Comparison of ENCODE assay signal across 22 cellular contexts in genomic region chr16:67398546-67399217, GRCh38. TPM values are rescaled to one million over a fixed set of nuclear protein-coding genes. Genes with fewer than 3 reads are reported as not detected.
DNase-seq lines count a peak whose midpoint lies in the region; ATAC-seq, FAIRE-seq and TF ChIP-seq lines count a peak whose summit lies in the region.
"Had no signal": no experiment of that assay in that cellular context is flagged by ENCODE, and none has a peak within 500 bp of the region (broad histone marks: within the 10 kb centered on the region; RNA-seq: fewer than 3 reads in every experiment).

No MANE protein-coding gene starts in this region.

- FAIRE-seq in astrocyte (lab: Jason Lieb, UNC), result no peak
- FAIRE-seq: HTR-8/SVneo, RCC 7860 had no signal

- H3K79me2 ChIP-seq in astrocyte (ENCODE audit: insufficient read depth, low read length), result no peaks in the 10 kb centered on the region

- ATAC-seq in Right ventricle myocardium inferior (no peak), lower lobe of right lung (no peak), HG03460 (IDR thresholded peaks at IDR 0.05; ENCODE audit: unreplicated experiment) (no peak)
- ATAC-seq in stimulated activated effector memory CD8-positive, alpha-beta T cell treated with anti-CD3 and anti-CD28 coated beads, Interleukin-12 subunit alpha, Interleukin-12 subunit beta, amount 100 ng/mL, for 72 hours, result no peak
- no peak for ATAC-seq in activated T-helper 17 cell treated with anti-CD3 and anti-CD28 coated beads, Interleukin-2, amount 50 U/mL, for 72 hours (replicated peaks)

- no peaks in the 10 kb centered on the region for H3K9me3 Mint-ChIP-seq in astrocyte (ENCODE audit: unreplicated experiment)
- H3K9me3 Mint-ChIP-seq in stimulated activated effector memory CD8-positive, alpha-beta T cell treated with anti-CD3 and anti-CD28 coated beads, Interleukin-12 subunit alpha, Interleukin-12 subunit beta, amount 100 ng/mL, for 72 hours, result no peaks in the 10 kb centered on the region
- H3K9me3 Mint-ChIP-seq in activated T-helper 17 cell treated with anti-CD3 and anti-CD28 coated beads, Interleukin-2, amount 50 U/mL, for 72 hours, result no peaks in the 10 kb centered on the region
- H3K9me3 Mint-ChIP-seq: CD4-positive, CD25-positive, alpha-beta regulatory T cell; IgD-negative memory B cell had no signal

- H3K4me2 ChIP-seq in astrocyte (ENCODE audit: low read length), result peak overlapping the region; percentile 66

- H3K4me3 ChIP-seq in right atrium auricular region (no peak overlapping the region), astrocyte (ENCODE audit: insufficient read depth, low read depth, low read length) (no peak overlapping the region), lower lobe of right lung (peak overlapping the region; percentile 33)
- H3K4me3 ChIP-seq: HAP-1 had no signal

- peaks cover 41% of the 10 kb centered on the region for H3K27me3 Mint-ChIP-seq in astrocyte (ENCODE audit: low read depth, unreplicated experiment)
- H3K27me3 Mint-ChIP-seq in activated T-helper 17 cell treated with anti-CD3 and anti-CD28 coated beads, Interleukin-2, amount 50 U/mL, for 72 hours, result peaks cover 25% of the 10 kb centered on the region

- H3K4me1 ChIP-seq in right atrium auricular region, result peaks cover 0 to 62% of the 10 kb centered on the region in 2 donors
- H3K4me1 ChIP-seq in astrocyte (ENCODE audit: insufficient read depth, low read length), result peaks cover 17% of the 10 kb centered on the region
- H3K4me1 ChIP-seq in lower lobe of right lung, result peaks cover 51% of the 10 kb centered on the region

- H3K27ac ChIP-seq in right atrium auricular region, result no peak overlapping the region
- no peak overlapping the region for H3K27ac ChIP-seq in astrocyte (ENCODE audit: low read depth, low read length)
- H3K27ac ChIP-seq in lower lobe of right lung, result no peak overlapping the region

- H3K4me1 Mint-ChIP-seq in astrocyte (ENCODE audit: low read depth, unreplicated experiment), result no peaks in the 10 kb centered on the region
- H3K4me1 Mint-ChIP-seq in stimulated activated effector memory CD8-positive, alpha-beta T cell treated with anti-CD3 and anti-CD28 coated beads, Interleukin-12 subunit alpha, Interleukin-12 subunit beta, amount 100 ng/mL, for 72 hours, result peaks cover 8% of the 10 kb centered on the region
- no peaks in the 10 kb centered on the region for H3K4me1 Mint-ChIP-seq in activated T-helper 17 cell treated with anti-CD3 and anti-CD28 coated beads, Interleukin-2, amount 50 U/mL, for 72 hours

- no peak overlapping the region for H2AFZ ChIP-seq in astrocyte (ENCODE audit: low read depth, low read length)

- intact Hi-C loops in Right ventricle myocardium inferior (cut with DNase I) (loop anchor here (5.0 to 10.0 kb wide), 2 partner anchors 136 to 454 kb away; no protein-coding TSS in a partner anchor), lower lobe of right lung (cut with DNase I) (no loop called here)

- peak; percentile 51 for DNase-seq in Right ventricle myocardium inferior (ENCODE audit: missing footprints)
- DNase-seq in right atrium auricular region (ENCODE audit: low spot score), result no peak
- no peak for DNase-seq in astrocyte (ENCODE audit: low read depth)
- peak; percentile 41 for DNase-seq in lower lobe of right lung
- no peak for DNase-seq in stimulated activated effector memory CD8-positive, alpha-beta T cell treated with anti-CD3 and anti-CD28 coated beads, Interleukin-12 subunit alpha, Interleukin-12 subunit beta, amount 100 ng/mL, for 72 hours (ENCODE audit: low spot score in 2 of 2)
- DNase-seq in NCI-H446 (lab: John Stamatoyannopoulos, UW), result no peak
- DNase-seq: BE2C, COR-L47, GDM1, NCI-H1105, NCI-H2081, NCI-H446 treated with DMSO at 0.1 percent for 48 hours had no signal

- H3K27me3 ChIP-seq in right atrium auricular region, result no peaks in the 10 kb centered on the region
- peaks cover 3% of the 10 kb centered on the region for H3K27me3 ChIP-seq in astrocyte (ENCODE audit: insufficient read depth, low read length)
- no peaks in the 10 kb centered on the region for H3K27me3 ChIP-seq in lower lobe of right lung (ENCODE audit: low read depth)
- H3K27me3 ChIP-seq: BE2C had no signal

- H3K4me3 Mint-ChIP-seq in astrocyte (ENCODE audit: unreplicated experiment), result no peak overlapping the region
- no peak overlapping the region for H3K4me3 Mint-ChIP-seq in stimulated activated effector memory CD8-positive, alpha-beta T cell treated with anti-CD3 and anti-CD28 coated beads, Interleukin-12 subunit alpha, Interleukin-12 subunit beta, amount 100 ng/mL, for 72 hours
- H3K4me3 Mint-ChIP-seq in activated T-helper 17 cell treated with anti-CD3 and anti-CD28 coated beads, Interleukin-2, amount 50 U/mL, for 72 hours, result no peak overlapping the region
- H3K4me3 Mint-ChIP-seq: CD4-positive, CD25-positive, alpha-beta regulatory T cell had no signal

- H3K9me3 ChIP-seq in right atrium auricular region (no peaks in the 10 kb centered on the region), astrocyte (ENCODE audit: insufficient read depth, low read depth, low read length) (no peaks in the 10 kb centered on the region), lower lobe of right lung (no peaks in the 10 kb centered on the region)
- H3K9me3 ChIP-seq: BE2C, HAP-1 had no signal

- H4K20me1 ChIP-seq in astrocyte (ENCODE audit: insufficient read depth, low read length), result peaks cover 4% of the 10 kb centered on the region

- no peaks in the 10 kb centered on the region for H3K36me3 Mint-ChIP-seq in astrocyte (ENCODE audit: low read depth, unreplicated experiment)
- H3K36me3 Mint-ChIP-seq in stimulated activated effector memory CD8-positive, alpha-beta T cell treated with anti-CD3 and anti-CD28 coated beads, Interleukin-12 subunit alpha, Interleukin-12 subunit beta, amount 100 ng/mL, for 72 hours, result no peaks in the 10 kb centered on the region
- no peaks in the 10 kb centered on the region for H3K36me3 Mint-ChIP-seq in activated T-helper 17 cell treated with anti-CD3 and anti-CD28 coated beads, Interleukin-2, amount 50 U/mL, for 72 hours (ENCODE audit: low read depth)
- H3K36me3 Mint-ChIP-seq: CD4-positive, CD25-positive, alpha-beta regulatory T cell; IgD-negative memory B cell had no signal

- H3K9ac ChIP-seq in astrocyte (ENCODE audit: low read length), result no peak overlapping the region

- H3K36me3 ChIP-seq in right atrium auricular region, result no peaks in the 10 kb centered on the region
- no peaks in the 10 kb centered on the region for H3K36me3 ChIP-seq in astrocyte (ENCODE audit: insufficient read depth, low read length)
- no peaks in the 10 kb centered on the region for H3K36me3 ChIP-seq in lower lobe of right lung
- H3K36me3 ChIP-seq: BE2C, HAP-1 had no signal

- no peak overlapping the region for H3K27ac Mint-ChIP-seq in astrocyte (ENCODE audit: unreplicated experiment)
- H3K27ac Mint-ChIP-seq in stimulated activated effector memory CD8-positive, alpha-beta T cell treated with anti-CD3 and anti-CD28 coated beads, Interleukin-12 subunit alpha, Interleukin-12 subunit beta, amount 100 ng/mL, for 72 hours, result peak overlapping the region; percentile 14
- no peak overlapping the region for H3K27ac Mint-ChIP-seq in activated T-helper 17 cell treated with anti-CD3 and anti-CD28 coated beads, Interleukin-2, amount 50 U/mL, for 72 hours
- H3K27ac Mint-ChIP-seq: CD4-positive, CD25-positive, alpha-beta regulatory T cell; IgD-negative memory B cell had no signal

- TF ChIP-seq CTCF in right atrium auricular region (IDR thresholded peaks at IDR 0.05) (no peak), astrocyte (IDR thresholded peaks at IDR 0.05; ENCODE audit: insufficient read depth, low read depth, low read length) (no peak), lower lobe of right lung (IDR thresholded peaks at IDR 0.05) (no peak)

RNA-seq across cellular contexts. Expression of gene TPPP3, which starts 5.4 kb away (rescaled TPM):
- total RNA-seq in Right ventricle myocardium inferior (9.5 TPM), right atrium auricular region (10 to 100 TPM; 24.1 to 56.4 TPM), astrocyte (0.65 and 0.75 TPM in 2 replicates), lower lobe of right lung (123 TPM)
- total RNA-seq in activated T-helper 17 cell treated with anti-CD3 and anti-CD28 coated beads, Interleukin-2, amount 50 U/mL, for 72 hours, result under 1 TPM in 1 of 2 donors, not detected in 1; 0.19 TPM
- total RNA-seq: CD4-positive, CD25-positive, alpha-beta regulatory T cell; Daoy; OCI-LY7 had no signal

RNA-seq across cellular contexts. Expression of gene ZDHHC1, which starts 17.6 kb away (rescaled TPM):
- total RNA-seq in Right ventricle myocardium inferior (2.9 TPM), right atrium auricular region (10 to 100 TPM in 1 of 2 donors, 1 to 10 TPM in 1; 8.9 to 11.8 TPM), astrocyte (3.7 and 4.4 TPM in 2 replicates), lower lobe of right lung (18.9 TPM)
- total RNA-seq in activated T-helper 17 cell treated with anti-CD3 and anti-CD28 coated beads, Interleukin-2, amount 50 U/mL, for 72 hours, result under 1 TPM; 0.52 to 0.74 TPM
- total RNA-seq: CD4-positive, CD25-positive, alpha-beta regulatory T cell; OCI-LY7 had no signal

RNA-seq across cellular contexts. Expression of gene HSD11B2, which starts 32.2 kb away (rescaled TPM):
- total RNA-seq in Right ventricle myocardium inferior (0.81 TPM), right atrium auricular region (not detected), astrocyte (0.14 TPM in 1 of 2 replicates, not detected in the other), lower lobe of right lung (2.9 TPM)
- total RNA-seq in activated T-helper 17 cell treated with anti-CD3 and anti-CD28 coated beads, Interleukin-2, amount 50 U/mL, for 72 hours, result 1 to 10 TPM in 1 of 2 donors, under 1 TPM in 1; 0.21 to 1.4 TPM
- total RNA-seq: A172; CD4-positive, CD25-positive, alpha-beta regulatory T cell; Daoy; OCI-LY7 had no signal

Comparison
In these comparisons a context has a peak if more than half of its experiments do, and no peak if none do; other contexts are left out.
1. DNase-seq: peak in Right ventricle myocardium inferior (single experiment) and lower lobe of right lung (single experiment); none in right atrium auricular region (single experiment), astrocyte (single experiment), stimulated activated effector memory CD8-positive, alpha-beta T cell treated with anti-CD3 and anti-CD28 coated beads, Interleukin-12 subunit alpha, Interleukin-12 subunit beta, amount 100 ng/mL, for 72 hours (0 of 2) and NCI-H446 (0 of 2).